In genomic region chr14:68946423-68946822, GRCh38 we compare ENCODE assay signal across 14 cellular contexts. TPM values are rescaled to one million over a fixed set of nuclear protein-coding genes. Genes with fewer than 3 reads are reported as not detected.
DNase-seq lines count a peak whose midpoint lies in the region; ATAC-seq and TF ChIP-seq lines count a peak whose summit lies in the region.
"Had no signal": no experiment of that assay in that cellular context is flagged by ENCODE, and none has a peak within 500 bp of the region (broad histone marks: within the 10 kb centered on the region; RNA-seq: fewer than 3 reads in every experiment).

No MANE protein-coding gene starts in this region.

- H3K4me1 Mint-ChIP-seq in activated naive CD4-positive, alpha-beta T cell treated with anti-CD3 and anti-CD28 coated beads, Interleukin-2, amount 50 U/mL, for 24 hours: peaks cover 96% of the 10 kb centered on the region

- H3K36me3 ChIP-seq in brain microvascular endothelial cell (replicated peaks) (peaks cover 18% of the 10 kb centered on the region), muscle layer of duodenum (ENCODE audit: control insufficient read depth in 1 of 2, insufficient read depth in 2 of 2, low read length in 2 of 2) (peaks cover 0 to 6% of the 10 kb centered on the region in 2 donors), urinary bladder (ENCODE audit: insufficient read depth) (no peaks in the 10 kb centered on the region)

- WGBS in urinary bladder: 84% methylated on average over 4 of the region's 4 CpGs

- H3K4me3 ChIP-seq in brain microvascular endothelial cell (ENCODE audit: low read depth, low read length): no peak overlapping the region
- H3K4me3 ChIP-seq in muscle layer of duodenum (ENCODE audit: low read depth in 1 of 2, low read length in 2 of 2): peak overlapping the region in 1 of 2 donors; percentile 21
- no peak overlapping the region for H3K4me3 ChIP-seq in urinary bladder (ENCODE audit: low read depth, low read length)

- H3K27me3 ChIP-seq in brain microvascular endothelial cell (replicated peaks): no peaks in the 10 kb centered on the region
- H3K27me3 ChIP-seq in muscle layer of duodenum (ENCODE audit: low read depth, low read length): no peaks in the 10 kb centered on the region

- peak overlapping the region; percentile 81 for H3K27ac Mint-ChIP-seq in activated naive CD4-positive, alpha-beta T cell treated with anti-CD3 and anti-CD28 coated beads, Interleukin-2, amount 50 U/mL, for 24 hours
- H3K27ac Mint-ChIP-seq: activated CD4-positive, alpha-beta memory T cell treated with anti-CD3 and anti-CD28 coated beads for 36 hours had no signal

- H3K27ac ChIP-seq in brain microvascular endothelial cell: peak overlapping the region; percentile 34
- H3K27ac ChIP-seq in muscle layer of duodenum (ENCODE audit: low read length): peak overlapping the region; percentile 64
- H3K27ac ChIP-seq in urinary bladder (ENCODE audit: low read depth): peak overlapping the region; percentile 12

- H3K36me3 Mint-ChIP-seq in activated naive CD4-positive, alpha-beta T cell treated with anti-CD3 and anti-CD28 coated beads, Interleukin-2, amount 50 U/mL, for 24 hours: peaks cover 2% of the 10 kb centered on the region
- H3K36me3 Mint-ChIP-seq: activated CD4-positive, alpha-beta memory T cell treated with anti-CD3 and anti-CD28 coated beads for 36 hours had no signal

- no peak for TF ChIP-seq CTCF in brain microvascular endothelial cell (IDR thresholded peaks at IDR 0.05; ENCODE audit: low read depth, low read length, missing control alignments)

- no peak for ATAC-seq in GM18517 (IDR thresholded peaks at IDR 0.05; ENCODE audit: unreplicated experiment)

- H3K4me1 ChIP-seq in muscle layer of duodenum (ENCODE audit: control insufficient read depth in 1 of 2, insufficient read depth in 2 of 2, low read length in 2 of 2): peaks cover 35 to 94% of the 10 kb centered on the region in 2 donors
- H3K4me1 ChIP-seq in urinary bladder (ENCODE audit: insufficient read depth): peaks cover 4% of the 10 kb centered on the region

- no peaks in the 10 kb centered on the region for H3K9me3 ChIP-seq in muscle layer of duodenum (ENCODE audit: control insufficient read depth in 1 of 2, low read length in 2 of 2)

- no peaks in the 10 kb centered on the region for H3K9me3 Mint-ChIP-seq in activated naive CD4-positive, alpha-beta T cell treated with anti-CD3 and anti-CD28 coated beads, Interleukin-2, amount 50 U/mL, for 24 hours
- H3K9me3 Mint-ChIP-seq: activated CD4-positive, alpha-beta memory T cell treated with anti-CD3 and anti-CD28 coated beads for 36 hours had no signal

- H3K4me3 Mint-ChIP-seq in activated naive CD4-positive, alpha-beta T cell treated with anti-CD3 and anti-CD28 coated beads, Interleukin-2, amount 50 U/mL, for 24 hours: peak overlapping the region; percentile 68
- H3K4me3 Mint-ChIP-seq: activated CD4-positive, alpha-beta memory T cell treated with anti-CD3 and anti-CD28 coated beads for 36 hours had no signal

- no peak for DNase-seq in activated naive CD4-positive, alpha-beta T cell treated with Interleukin-2 at 50 U/mL for 16 hours
- no peak for DNase-seq in brain microvascular endothelial cell
- DNase-seq in activated CD8-positive, alpha-beta memory T cell treated with anti-CD3 and anti-CD28 coated beads, Interleukin-2, amount 50 U/mL, for 48 hours: no peak
- DNase-seq in NCI-H1105 treated with DMSO at 0.1 percent for 48 hours (lab: John Stamatoyannopoulos, UW): no peak
- DNase-seq: activated CD4-positive, alpha-beta memory T cell treated with anti-CD3 and anti-CD28 coated beads for 36 hours; central memory CD4-positive, alpha-beta T cell; NCI-H1436; NCI-H526; retina; SHP77 had no signal

- H3K27me3 Mint-ChIP-seq in activated naive CD4-positive, alpha-beta T cell treated with anti-CD3 and anti-CD28 coated beads, Interleukin-2, amount 50 U/mL, for 24 hours: no peaks in the 10 kb centered on the region
- H3K27me3 Mint-ChIP-seq: activated CD4-positive, alpha-beta memory T cell treated with anti-CD3 and anti-CD28 coated beads for 36 hours had no signal

- in situ Hi-C loops in brain microvascular endothelial cell (cut with HindIII; ENCODE audit: low pct_ligation_motif_present, low sequenced_read_pairs): no loop called here

RNA-seq across cellular contexts. Expression of gene ACTN1, which starts 32.7 kb away (rescaled TPM):
- total RNA-seq in urinary bladder: 150 TPM
- 723 TPM for polyA plus RNA-seq in urinary bladder

Comparison
In these comparisons a context has a peak if more than half of its experiments do, and no peak if none do; other contexts are left out.
1. H3K27ac ChIP-seq: peak in every context shown above with its lines; median percentile 64 in muscle layer of duodenum; 34 in brain microvascular endothelial cell; 12 in urinary bladder.